8 cellular contexts compared by ENCODE assay signal in genomic region chr2:85131116-85131515, GRCh38. TPM values are rescaled to one million over a fixed set of nuclear protein-coding genes. Genes with fewer than 3 reads are reported as not detected.
DNase-seq lines count a peak whose midpoint lies in the region; ATAC-seq and TF ChIP-seq lines count a peak whose summit lies in the region.

No MANE protein-coding gene starts in this region.

- no peaks in the 10 kb centered on the region for H3K4me1 ChIP-seq in Loucy (ENCODE audit: insufficient read depth, low read length, poor library complexity, severe bottlenecking)

- TF ChIP-seq RAD21 in neural cell (conservative IDR thresholded peaks at IDR 0.05), result no peak

- H3K36me3 ChIP-seq in Loucy (ENCODE audit: insufficient read depth, low read length), result no peaks in the 10 kb centered on the region
- no peaks in the 10 kb centered on the region for H3K36me3 ChIP-seq in neural cell (ENCODE audit: insufficient read depth, low read length)

- H3K79me2 ChIP-seq in Loucy (ENCODE audit: insufficient read depth, low read length), result no peaks in the 10 kb centered on the region
- H3K79me2 ChIP-seq in neural cell (replicated peaks; ENCODE audit: insufficient read depth, low read length), result peaks cover 6% of the 10 kb centered on the region

- no peak overlapping the region for H3K27ac ChIP-seq in neural cell (ENCODE audit: low read length)

- H2AFZ ChIP-seq in Loucy (ENCODE audit: low read length) (peak overlapping the region; percentile 54; the same call in 1 of the 2 replicates), neural cell (ENCODE audit: low read depth, low read length) (no peak overlapping the region)

- H3K27me3 ChIP-seq in Loucy (ENCODE audit: insufficient read depth, low read length, poor library complexity, severe bottlenecking) (no peaks in the 10 kb centered on the region), neural cell (ENCODE audit: insufficient read depth, low read depth, low read length) (peaks cover 37% of the 10 kb centered on the region)

- H3K9me2 ChIP-seq in Loucy (replicated peaks; ENCODE audit: low read depth, low read length) (no peaks in the 10 kb centered on the region), neural cell (ENCODE audit: insufficient read depth, low read length) (no peaks in the 10 kb centered on the region)

- ATAC-seq in GM21737 (IDR thresholded peaks at IDR 0.05; ENCODE audit: unreplicated experiment), result no peak
- ATAC-seq in HG03196 (IDR thresholded peaks at IDR 0.05; ENCODE audit: unreplicated experiment), result no peak

- TF ChIP-seq CTCF in Loucy (conservative IDR thresholded peaks at IDR 0.05; ENCODE audit: low read length) (peak; percentile 45), neural cell (IDR thresholded peaks at IDR 0.05; ENCODE audit: poor library complexity, severe bottlenecking) (peak; percentile 34)

- DNase-seq in EH (ENCODE audit: low read depth) (peak; percentile 65), cerebellar cortex (ENCODE audit: low spot score) (peak; percentile 33), islet precursor cell (no peak), activated T-cell treated with anti-CD3 and anti-CD28 coated beads for 4 hours (no peak)

- H3F3A ChIP-seq in Loucy (ENCODE audit: low read depth) (no peaks in the 10 kb centered on the region), neural cell (ENCODE audit: insufficient read depth, low read length, poor library complexity, severe bottlenecking) (no peaks in the 10 kb centered on the region)

- TF ChIP-seq EP300 in neural cell (conservative IDR thresholded peaks at IDR 0.05; ENCODE audit: poor library complexity, severe bottlenecking), result no peak

- H3K4me3 ChIP-seq in Loucy (ENCODE audit: low read length, poor library complexity, severe bottlenecking) (no peak overlapping the region), neural cell (ENCODE audit: low read length) (no peak overlapping the region)

- H3K4me2 ChIP-seq in Loucy (ENCODE audit: low read depth, low read length, poor library complexity, severe bottlenecking) (no peak overlapping the region), neural cell (ENCODE audit: low read length) (no peak overlapping the region)

- no peak overlapping the region for H3K9ac ChIP-seq in Loucy (ENCODE audit: low read depth, low read length, poor library complexity, severe bottlenecking)
- no peak overlapping the region for H3K9ac ChIP-seq in neural cell (ENCODE audit: low read length)

- H4K20me1 ChIP-seq in Loucy (ENCODE audit: insufficient read depth, low read length, poor library complexity, severe bottlenecking) (no peaks in the 10 kb centered on the region), neural cell (ENCODE audit: insufficient read depth) (no peaks in the 10 kb centered on the region)

- H3K9me3 ChIP-seq in Loucy (ENCODE audit: insufficient read depth, low read depth, low read length), result no peaks in the 10 kb centered on the region
- H3K9me3 ChIP-seq in neural cell (ENCODE audit: low read length), result no peaks in the 10 kb centered on the region

TF ChIP-seq in neural cell, 6 proteins besides CTCF, POLR2A, EP300 and RAD21:
- TF ChIP-seq SMC3 (conservative IDR thresholded peaks at IDR 0.05; ENCODE audit: poor library complexity) (no peak), MXI1 (conservative IDR thresholded peaks at IDR 0.05; ENCODE audit: poor library complexity, severe bottlenecking) (no peak), EZH2 (IDR thresholded peaks at IDR 0.05; ENCODE audit: borderline replicate concordance, insufficient read depth, low read length, poor library complexity, severe bottlenecking) (no peak)
TF ChIP-seq in neural cell: peak in this region for 0.

RNA-seq across cellular contexts. Expression of gene TCF7L1, which starts 2.1 kb away (rescaled TPM):
- 0.14 TPM in 1 of 2 replicates, not detected in the other for polyA plus RNA-seq in neural cell
- polyA minus RNA-seq in neural cell, result 0.23 TPM in 1 of 2 replicates, not detected in the other

Comparison
In these comparisons a context has a peak if more than half of its experiments do, and no peak if none do; other contexts are left out.
1. DNase-seq: peak in EH (single experiment) and cerebellar cortex (single experiment); none in islet precursor cell (single experiment) and activated T-cell treated with anti-CD3 and anti-CD28 coated beads for 4 hours (single experiment).